ENCODE assay signal across 8 cellular contexts in the genomic region with DNA sequence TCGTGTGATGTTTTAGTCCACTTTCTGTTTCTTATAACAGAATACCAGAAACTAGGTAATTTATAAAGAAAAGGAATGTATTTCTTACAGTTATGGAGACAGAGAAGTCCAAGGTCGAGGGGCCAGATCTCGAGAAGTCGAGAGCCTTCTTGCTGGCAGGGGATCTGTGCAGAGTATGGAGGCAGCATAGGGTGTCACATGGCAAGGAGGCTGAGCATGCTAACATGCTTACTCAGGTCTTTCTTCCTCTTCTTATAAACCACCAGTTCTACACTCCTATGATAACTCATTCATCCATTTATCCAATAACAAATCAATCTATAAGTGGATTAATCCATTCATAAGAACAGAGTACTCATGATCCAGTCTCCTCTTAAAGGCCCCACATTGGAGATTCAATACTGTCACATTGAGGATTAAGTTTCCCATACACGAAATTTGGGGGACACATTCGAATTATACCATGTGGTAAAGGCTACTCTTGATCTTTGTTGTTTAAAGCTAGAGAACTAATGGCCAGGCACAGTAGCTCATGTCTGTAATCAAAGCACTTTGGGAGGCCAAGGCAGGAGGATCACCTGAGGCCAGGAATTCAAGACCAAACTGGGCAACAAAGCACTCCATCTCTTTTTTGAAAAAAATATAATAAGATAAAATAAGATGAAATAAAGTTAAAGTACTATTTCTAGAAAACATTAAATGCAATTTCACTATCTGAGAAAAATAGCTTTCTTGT. TPM values are rescaled to one million over a fixed set of nuclear protein-coding genes. Genes with fewer than 3 reads are reported as not detected.
A peak's percentile ranks its signal among the peaks of the same experiment; 100 is the strongest.
DNase-seq lines count a peak whose midpoint lies in the region; ATAC-seq, FAIRE-seq and TF ChIP-seq lines count a peak whose summit lies in the region.

No MANE protein-coding gene starts in this region.

- H3K36me3 Mint-ChIP-seq in activated CD8-positive, alpha-beta T cell treated with anti-CD3 and anti-CD28 coated beads, Interleukin-2, amount 10 ng/mL, durations not matched to agents 7 days and 5 days (ENCODE audit: low read depth), result peaks cover 48% of the 10 kb centered on the region

- CTCF ChIA-PET in activated CD8-positive, alpha-beta T cell treated with anti-CD3 and anti-CD28 coated beads, Interleukin-2, amount 10 ng/mL, durations not matched to agents 7 days and 5 days (lab: Charles Lee), result no interaction called here

- TF ChIP-seq POLR2A in GM12892 (IDR thresholded peaks at IDR 0.05; ENCODE audit: low read depth, low read length), result no peak

- ATAC-seq in activated CD8-positive, alpha-beta T cell treated with anti-CD3 and anti-CD28 coated beads, Interleukin-2, amount 10 ng/mL, durations not matched to agents 7 days and 5 days, result no peak
- ATAC-seq in HG03432 (IDR thresholded peaks at IDR 0.05; ENCODE audit: unreplicated experiment), result no peak

- H3K9me3 Mint-ChIP-seq in activated CD8-positive, alpha-beta T cell treated with anti-CD3 and anti-CD28 coated beads, Interleukin-2, amount 10 ng/mL, durations not matched to agents 7 days and 5 days (ENCODE audit: insufficient read depth), result peaks cover 12% of the 10 kb centered on the region

- H3K27ac ChIP-seq in HUES64 (ENCODE audit: low read depth, low read length) (no peak overlapping the region), mesodermal cell (ENCODE audit: low read depth, low read length, severe bottlenecking) (no peak overlapping the region)

- H3K4me1 ChIP-seq in HUES64 (ENCODE audit: insufficient read depth, low read length) (peaks cover 5% of the 10 kb centered on the region; the same call in 1 of the 2 replicates), mesodermal cell (ENCODE audit: control insufficient read depth, insufficient read depth, low read length, poor library complexity, severe bottlenecking) (no peaks in the 10 kb centered on the region)

- H3K27ac Mint-ChIP-seq in activated CD8-positive, alpha-beta T cell treated with anti-CD3 and anti-CD28 coated beads, Interleukin-2, amount 10 ng/mL, durations not matched to agents 7 days and 5 days, result no peak overlapping the region

- DNase-seq in CD1c-positive myeloid dendritic cell (ENCODE audit: extremely low spot score), result peak; percentile 11
- no peak for DNase-seq in activated CD8-positive, alpha-beta T cell treated with anti-CD3 and anti-CD28 coated beads, Interleukin-2, amount 10 ng/mL, durations not matched to agents 7 days and 5 days
- DNase-seq in GM12892 (ENCODE audit: insufficient read length), result no peak
- DNase-seq in GM13977 (ENCODE audit: low spot score), result no peak
- DNase-seq in NCI-H1417 (lab: John Stamatoyannopoulos, UW), result no peak

- H3K9me3 ChIP-seq in HUES64 (ENCODE audit: insufficient read depth, low read depth, low read length) (peaks cover 8% of the 10 kb centered on the region; the same call in 1 of the 2 replicates), mesodermal cell (ENCODE audit: control insufficient read depth, low read length) (peaks cover 8% of the 10 kb centered on the region)

- H3K36me3 ChIP-seq in HUES64 (ENCODE audit: insufficient read depth, low read length) (peaks cover 36% of the 10 kb centered on the region), mesodermal cell (ENCODE audit: control insufficient read depth, insufficient read depth, low read length) (peaks cover 38% of the 10 kb centered on the region)

- H3K27me3 ChIP-seq in HUES64 (ENCODE audit: insufficient read depth, low read length), result no peaks in the 10 kb centered on the region

- no peak overlapping the region for H3K9ac ChIP-seq in HUES64 (ENCODE audit: low read depth, low read length)

- H3K4me1 Mint-ChIP-seq in activated CD8-positive, alpha-beta T cell treated with anti-CD3 and anti-CD28 coated beads, Interleukin-2, amount 10 ng/mL, durations not matched to agents 7 days and 5 days (ENCODE audit: low read depth), result peaks cover 32% of the 10 kb centered on the region

- POLR2A ChIA-PET in activated CD8-positive, alpha-beta T cell treated with anti-CD3 and anti-CD28 coated beads, Interleukin-2, amount 10 ng/mL, durations not matched to agents 7 days and 5 days (lab: Charles Lee), result interaction anchor here (2.7 kb wide), 1 partner anchor 51 kb away, joined by 31 read pairs; no protein-coding TSS in a partner anchor

- no peak for TF ChIP-seq CTCF in GM13977 (IDR thresholded peaks at IDR 0.05; ENCODE audit: extremely low read depth, insufficient read depth, missing control alignments)

- in situ Hi-C loops in GM13977 (cut with MboI; ENCODE audit: low pct_unique_long_range_greater_than_20kb, low sequenced_read_pairs, unreplicated experiment), result no loop called here

- H3K4me3 ChIP-seq in HUES64 (ENCODE audit: low read length), result peak overlapping the region; percentile 84; the same call in 1 of the 2 replicates
- peak overlapping the region; percentile 89 for H3K4me3 ChIP-seq in mesodermal cell (ENCODE audit: extremely low read depth, insufficient read depth, low read length, poor library complexity, severe bottlenecking)

- FAIRE-seq in GM12892 (lab: Jason Lieb, UNC), result no peak

- no peaks in the 10 kb centered on the region for H3K27me3 Mint-ChIP-seq in activated CD8-positive, alpha-beta T cell treated with anti-CD3 and anti-CD28 coated beads, Interleukin-2, amount 10 ng/mL, durations not matched to agents 7 days and 5 days (ENCODE audit: low read depth)

- peak overlapping the region; percentile 100 for H3K4me3 Mint-ChIP-seq in activated CD8-positive, alpha-beta T cell treated with anti-CD3 and anti-CD28 coated beads, Interleukin-2, amount 10 ng/mL, durations not matched to agents 7 days and 5 days

- WGBS in HUES64, result 84% methylated on average over 6 of the region's 6 CpGs
- 67 to 78% methylated on average over 2 to 5 of the region's 6 CpGs for WGBS in mesodermal cell (ENCODE audit: insufficient coverage in 2 of 2), 2 experiments

RNA-seq across cellular contexts. Expression of a gene that starts 2.1 kb away (rescaled TPM):
- polyA plus RNA-seq in HUES64 (2013, experiment 1 of 2), result 14.0 TPM
- 13.9 TPM for polyA plus RNA-seq in HUES64 (2013, experiment 2 of 2)
- total RNA-seq in activated CD8-positive, alpha-beta T cell treated with anti-CD3 and anti-CD28 coated beads, Interleukin-2, amount 10 ng/mL, durations not matched to agents 7 days and 5 days, result 10 to 100 TPM; 23.3 to 23.4 TPM
- 28.1 TPM for polyA plus RNA-seq in mesodermal cell (2013, experiment 1 of 2)
- 29.4 TPM for polyA plus RNA-seq in mesodermal cell (2013, experiment 2 of 2)
- 19.5 TPM for polyA plus RNA-seq in GM12892 (2012; ENCODE audit: missing spikeins)
